10 cellular contexts compared by ENCODE assay signal in the genomic region with DNA sequence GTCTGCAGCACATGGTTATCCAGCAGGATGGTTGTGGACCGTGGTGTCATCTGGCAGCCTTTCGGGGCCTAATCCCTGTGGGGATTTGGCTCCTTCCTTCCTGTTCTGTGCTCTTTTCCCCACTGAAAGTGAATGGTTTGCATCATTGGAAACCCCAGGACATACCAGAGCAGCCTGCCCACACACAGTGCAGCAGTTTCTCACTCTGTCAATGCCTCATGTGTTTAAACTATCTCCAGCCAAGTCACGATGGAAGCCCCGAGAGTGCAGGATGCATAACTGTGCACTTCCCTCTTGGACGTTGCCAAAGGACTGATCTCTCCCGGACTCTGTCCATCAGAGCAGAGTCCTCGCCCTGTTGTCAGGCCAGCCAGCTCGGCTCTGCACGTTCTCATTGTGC. TPM values are rescaled to one million over a fixed set of nuclear protein-coding genes. Genes with fewer than 3 reads are reported as not detected.
DNase-seq lines count a peak whose midpoint lies in the region; ATAC-seq, FAIRE-seq and TF ChIP-seq lines count a peak whose summit lies in the region.
"Had no signal": no experiment of that assay in that cellular context is flagged by ENCODE, and none has a peak within 500 bp of the region (broad histone marks: within the 10 kb centered on the region; RNA-seq: fewer than 3 reads in every experiment).

No MANE protein-coding gene starts in this region.

- H3K4me3 ChIP-seq in pancreas, result no peak overlapping the region
- H3K4me3 ChIP-seq: GM23338 had no signal

- no peaks in the 10 kb centered on the region for H3K36me3 Mint-ChIP-seq in activated T-helper 17 cell treated with anti-CD3 and anti-CD28 coated beads, Interleukin-2, amount 50 U/mL, for 72 hours (ENCODE audit: low read depth)

- TF ChIP-seq CTCF in pancreas (IDR thresholded peaks at IDR 0.05), result no peak

- H3K4me3 Mint-ChIP-seq in activated T-helper 17 cell treated with anti-CD3 and anti-CD28 coated beads, Interleukin-2, amount 50 U/mL, for 72 hours, result no peak overlapping the region
- H3K4me3 Mint-ChIP-seq: GM23338, neural crest cell had no signal

- ATAC-seq in activated T-helper 17 cell treated with anti-CD3 and anti-CD28 coated beads, Interleukin-2, amount 50 U/mL, for 72 hours (replicated peaks), result peak; percentile 39
- ATAC-seq in pancreas, result peak in 3 of 4 donors; percentile 56 to 68 (median 63)
- no peak for ATAC-seq in HG03196 (IDR thresholded peaks at IDR 0.05; ENCODE audit: unreplicated experiment)
- ATAC-seq: GM23338 had no signal

- no peaks in the 10 kb centered on the region for H3K9me3 Mint-ChIP-seq in activated T-helper 17 cell treated with anti-CD3 and anti-CD28 coated beads, Interleukin-2, amount 50 U/mL, for 72 hours
- H3K9me3 Mint-ChIP-seq: GM23338, neural crest cell had no signal

- 84 to 85% methylated on average over 9 of the region's 9 CpGs for WGBS in pancreas, 2 donors

- no peak overlapping the region for H3K27ac Mint-ChIP-seq in activated T-helper 17 cell treated with anti-CD3 and anti-CD28 coated beads, Interleukin-2, amount 50 U/mL, for 72 hours
- H3K27ac Mint-ChIP-seq: GM23338 had no signal

- no peaks in the 10 kb centered on the region for H3K27me3 Mint-ChIP-seq in activated T-helper 17 cell treated with anti-CD3 and anti-CD28 coated beads, Interleukin-2, amount 50 U/mL, for 72 hours

- DNase-seq in AG20443 (ENCODE audit: low spot score) (peak; percentile 92), globus pallidus (ENCODE audit: low spot score) (peak; percentile 35), pancreas (peak in 1 of 6 donors; percentile 15), NCI-H128 (lab: John Stamatoyannopoulos, UW; ENCODE audit: unreplicated experiment) (no peak), T1000 (lab: John Stamatoyannopoulos, UW) (no peak), NCI-H2029 (lab: John Stamatoyannopoulos, UW) (no peak)

- H3K27ac ChIP-seq in pancreas, result no peak overlapping the region

- H3K4me1 ChIP-seq in pancreas, result no peaks in the 10 kb centered on the region

- intact Hi-C loops in pancreas (cut with DNase I), result no loop called here

- H3K9me3 ChIP-seq in pancreas, result no peaks in the 10 kb centered on the region

- no peaks in the 10 kb centered on the region for H3K36me3 ChIP-seq in pancreas

- no peak for FAIRE-seq in pancreas (lab: Jason Lieb, UNC)

- H3K27me3 ChIP-seq in pancreas, result no peaks in the 10 kb centered on the region

- peaks cover 6% of the 10 kb centered on the region for H3K4me1 Mint-ChIP-seq in activated T-helper 17 cell treated with anti-CD3 and anti-CD28 coated beads, Interleukin-2, amount 50 U/mL, for 72 hours
- H3K4me1 Mint-ChIP-seq: neural crest cell had no signal

RNA-seq across cellular contexts. Expression of a gene that starts 29.0 kb away (rescaled TPM):
- total RNA-seq in activated T-helper 17 cell treated with anti-CD3 and anti-CD28 coated beads, Interleukin-2, amount 50 U/mL, for 72 hours, result 1 to 10 TPM; 2.1 to 2.3 TPM
- total RNA-seq in pancreas, result 1 to 10 TPM; 1.0 to 1.5 (median 1.5) TPM
- 1 to 10 TPM; 3.5 to 4.3 TPM for polyA plus RNA-seq in pancreas

Comparison
In these comparisons a context has a peak if more than half of its experiments do, and no peak if none do; other contexts are left out.
1. DNase-seq: peak in AG20443 (single experiment) and globus pallidus (single experiment); none in NCI-H128 (single experiment), T1000 (single experiment) and NCI-H2029 (single experiment).